ENCODE assay signal across 8 cellular contexts in genomic region chr1:113874017-113874879, GRCh38. TPM values are rescaled to one million over a fixed set of nuclear protein-coding genes. Genes with fewer than 3 reads are reported as not detected.
A peak's percentile ranks its signal among the peaks of the same experiment; 100 is the strongest.
DNase-seq lines count a peak whose midpoint lies in the region.

No MANE protein-coding gene starts in this region.

- peak overlapping the region; percentile 82 for H3K4me3 Mint-ChIP-seq in activated naive CD4-positive, alpha-beta T cell treated with anti-CD3 and anti-CD28 coated beads, Interleukin-2, amount 50 U/mL, for 24 hours
- H3K4me3 Mint-ChIP-seq in activated CD4-positive, alpha-beta T cell treated with anti-CD3 and anti-CD28 coated beads, Interleukin-2, amount 10 ng/mL, durations not matched to agents 7 days and 5 days = no peak overlapping the region

- no peaks in the 10 kb centered on the region for H3K27me3 Mint-ChIP-seq in activated naive CD4-positive, alpha-beta T cell treated with anti-CD3 and anti-CD28 coated beads, Interleukin-2, amount 50 U/mL, for 24 hours
- H3K27me3 Mint-ChIP-seq in activated CD4-positive, alpha-beta T cell treated with anti-CD3 and anti-CD28 coated beads, Interleukin-2, amount 10 ng/mL, durations not matched to agents 7 days and 5 days = no peaks in the 10 kb centered on the region

- POLR2A ChIA-PET in activated CD4-positive, alpha-beta T cell treated with anti-CD3 and anti-CD28 coated beads, Interleukin-2, amount 10 ng/mL, durations not matched to agents 7 days and 5 days (lab: Charles Lee) = interaction anchor here (1.2 kb wide), 1 partner anchor 30 kb away, joined by 4 read pairs; the partner anchor contains the start of gene AP4B1

- CTCF ChIA-PET in activated CD4-positive, alpha-beta T cell treated with anti-CD3 and anti-CD28 coated beads, Interleukin-2, amount 10 ng/mL, durations not matched to agents 7 days and 5 days (lab: Charles Lee) = interaction anchor here (0.9 to 2.2 kb wide), 5 partner anchors 10 to 50 kb away, joined by 3 to 7 read pairs (median 3); no protein-coding TSS in a partner anchor

- peaks cover 72% of the 10 kb centered on the region for H3K4me1 Mint-ChIP-seq in activated naive CD4-positive, alpha-beta T cell treated with anti-CD3 and anti-CD28 coated beads, Interleukin-2, amount 50 U/mL, for 24 hours
- H3K4me1 Mint-ChIP-seq in activated CD4-positive, alpha-beta T cell treated with anti-CD3 and anti-CD28 coated beads, Interleukin-2, amount 10 ng/mL, durations not matched to agents 7 days and 5 days = peaks cover 63% of the 10 kb centered on the region

- no peak overlapping the region for H3K4me3 ChIP-seq in Jurkat, Clone E6-1 (ENCODE audit: low read length)

- peak overlapping the region; percentile 99 for H3K27ac Mint-ChIP-seq in activated naive CD4-positive, alpha-beta T cell treated with anti-CD3 and anti-CD28 coated beads, Interleukin-2, amount 50 U/mL, for 24 hours
- peak overlapping the region; percentile 75 for H3K27ac Mint-ChIP-seq in activated CD4-positive, alpha-beta T cell treated with anti-CD3 and anti-CD28 coated beads, Interleukin-2, amount 10 ng/mL, durations not matched to agents 7 days and 5 days

- no peak for DNase-seq in activated naive CD4-positive, alpha-beta T cell treated with Interleukin-2 at 50 U/mL for 16 hours
- peak; percentile 28 for DNase-seq in Jurkat, Clone E6-1 (ENCODE audit: low read depth, low spot score)
- DNase-seq in activated CD4-positive, alpha-beta T cell treated with anti-CD3 and anti-CD28 coated beads, Interleukin-2, amount 10 ng/mL, durations not matched to agents 7 days and 5 days = no peak
- DNase-seq in lung microvascular endothelial cell (ENCODE audit: low read depth in 2 of 2) (peak; percentile 4 to 33), mesenteric fat pad (ENCODE audit: low spot score) (no peak), GM19238 (ENCODE audit: insufficient read length, low spot score) (no peak)
- no peak for DNase-seq in stimulated activated CD4-positive, alpha-beta T cell treated with anti-CD3 and anti-CD28 coated beads, Interleukin-4, amount 100 ng/mL, for 4 hours

- peaks cover 9% of the 10 kb centered on the region for H3K36me3 Mint-ChIP-seq in activated naive CD4-positive, alpha-beta T cell treated with anti-CD3 and anti-CD28 coated beads, Interleukin-2, amount 50 U/mL, for 24 hours
- H3K36me3 Mint-ChIP-seq in activated CD4-positive, alpha-beta T cell treated with anti-CD3 and anti-CD28 coated beads, Interleukin-2, amount 10 ng/mL, durations not matched to agents 7 days and 5 days (ENCODE audit: low read depth) = peaks cover 21% of the 10 kb centered on the region

- H3K9me3 Mint-ChIP-seq in activated naive CD4-positive, alpha-beta T cell treated with anti-CD3 and anti-CD28 coated beads, Interleukin-2, amount 50 U/mL, for 24 hours = peaks cover 6% of the 10 kb centered on the region
- peaks cover 4% of the 10 kb centered on the region for H3K9me3 Mint-ChIP-seq in activated CD4-positive, alpha-beta T cell treated with anti-CD3 and anti-CD28 coated beads, Interleukin-2, amount 10 ng/mL, durations not matched to agents 7 days and 5 days

RNA-seq across cellular contexts. Expression of gene PTPN22, which starts 2.7 kb away (rescaled TPM):
- 8.0 TPM for polyA plus RNA-seq in Jurkat, Clone E6-1 (2012; ENCODE audit: insufficient read depth, insufficient read length)
- total RNA-seq in activated CD4-positive, alpha-beta T cell treated with anti-CD3 and anti-CD28 coated beads, Interleukin-2, amount 10 ng/mL, durations not matched to agents 7 days and 5 days = 10 to 100 TPM; 62.8 to 74.6 TPM
- total RNA-seq in lung microvascular endothelial cell = under 0.01 and 0.44 TPM in 2 replicates
- total RNA-seq in mesenteric fat pad = 3.7 TPM

RNA-seq across cellular contexts. Expression of gene BCL2L15, which starts 13.1 kb away (rescaled TPM):
- not detected for polyA plus RNA-seq in Jurkat, Clone E6-1 (2012; ENCODE audit: insufficient read depth, insufficient read length)
- total RNA-seq in activated CD4-positive, alpha-beta T cell treated with anti-CD3 and anti-CD28 coated beads, Interleukin-2, amount 10 ng/mL, durations not matched to agents 7 days and 5 days = 1 to 10 TPM in 1 of 2 experiments, under 1 TPM in 1; 0.98 to 1.1 TPM
- total RNA-seq in lung microvascular endothelial cell = under 0.01 and 0.22 TPM in 2 replicates
- 0.87 TPM for total RNA-seq in mesenteric fat pad

RNA-seq across cellular contexts. Expression of gene AP4B1, which starts 30.4 kb away (rescaled TPM):
- 55.8 TPM for polyA plus RNA-seq in Jurkat, Clone E6-1 (2012; ENCODE audit: insufficient read depth, insufficient read length)
- total RNA-seq in activated CD4-positive, alpha-beta T cell treated with anti-CD3 and anti-CD28 coated beads, Interleukin-2, amount 10 ng/mL, durations not matched to agents 7 days and 5 days = 10 to 100 TPM; 39.4 to 41.9 TPM
- total RNA-seq in lung microvascular endothelial cell (13.5 and 17.5 TPM in 2 replicates), mesenteric fat pad (8.5 TPM)

RNA-seq across cellular contexts. Expression of gene DCLRE1B, which starts 30.9 kb away (rescaled TPM):
- 20.4 TPM for polyA plus RNA-seq in Jurkat, Clone E6-1 (2012; ENCODE audit: insufficient read depth, insufficient read length)
- 10 to 100 TPM; 16.2 to 19.4 TPM for total RNA-seq in activated CD4-positive, alpha-beta T cell treated with anti-CD3 and anti-CD28 coated beads, Interleukin-2, amount 10 ng/mL, durations not matched to agents 7 days and 5 days
- total RNA-seq in lung microvascular endothelial cell (1.4 and 1.5 TPM in 2 replicates), mesenteric fat pad (5.8 TPM)

RNA-seq across cellular contexts. Expression of gene HIPK1, which starts 54.9 kb away (rescaled TPM):
- polyA plus RNA-seq in Jurkat, Clone E6-1 (2012; ENCODE audit: insufficient read depth, insufficient read length) = 28.6 TPM
- 100 to 1,000 TPM in 1 of 2 experiments, 10 to 100 TPM in 1; 88.5 to 106 TPM for total RNA-seq in activated CD4-positive, alpha-beta T cell treated with anti-CD3 and anti-CD28 coated beads, Interleukin-2, amount 10 ng/mL, durations not matched to agents 7 days and 5 days
- total RNA-seq in lung microvascular endothelial cell (23.5 and 41.9 TPM in 2 replicates), mesenteric fat pad (78.9 TPM)

Comparison
In these comparisons a context has a peak if more than half of its experiments do, and no peak if none do; other contexts are left out.
1. DNase-seq: peak in Jurkat, Clone E6-1 (single experiment) and lung microvascular endothelial cell (2 of 2); none in activated naive CD4-positive, alpha-beta T cell treated with Interleukin-2 at 50 U/mL for 16 hours (single experiment), activated CD4-positive, alpha-beta T cell treated with anti-CD3 and anti-CD28 coated beads, Interleukin-2, amount 10 ng/mL, durations not matched to agents 7 days and 5 days (single experiment), mesenteric fat pad (single experiment), stimulated activated CD4-positive, alpha-beta T cell treated with anti-CD3 and anti-CD28 coated beads, Interleukin-4, amount 100 ng/mL, for 4 hours (0 of 2) and GM19238 (single experiment).
2. RNA of gene PTPN22, which starts 2.7 kb away (total RNA-seq): 62.8 to 74.6 TPM in activated CD4-positive, alpha-beta T cell treated with anti-CD3 and anti-CD28 coated beads, Interleukin-2, amount 10 ng/mL, durations not matched to agents 7 days and 5 days; 3.7 TPM in mesenteric fat pad (single experiment) and under 0.01 to 0.44 TPM in lung microvascular endothelial cell; every median in the first group is over 10 times any median in the second.